Comparison of ENCODE assay signal across 1 cellular context in the genomic region with DNA sequence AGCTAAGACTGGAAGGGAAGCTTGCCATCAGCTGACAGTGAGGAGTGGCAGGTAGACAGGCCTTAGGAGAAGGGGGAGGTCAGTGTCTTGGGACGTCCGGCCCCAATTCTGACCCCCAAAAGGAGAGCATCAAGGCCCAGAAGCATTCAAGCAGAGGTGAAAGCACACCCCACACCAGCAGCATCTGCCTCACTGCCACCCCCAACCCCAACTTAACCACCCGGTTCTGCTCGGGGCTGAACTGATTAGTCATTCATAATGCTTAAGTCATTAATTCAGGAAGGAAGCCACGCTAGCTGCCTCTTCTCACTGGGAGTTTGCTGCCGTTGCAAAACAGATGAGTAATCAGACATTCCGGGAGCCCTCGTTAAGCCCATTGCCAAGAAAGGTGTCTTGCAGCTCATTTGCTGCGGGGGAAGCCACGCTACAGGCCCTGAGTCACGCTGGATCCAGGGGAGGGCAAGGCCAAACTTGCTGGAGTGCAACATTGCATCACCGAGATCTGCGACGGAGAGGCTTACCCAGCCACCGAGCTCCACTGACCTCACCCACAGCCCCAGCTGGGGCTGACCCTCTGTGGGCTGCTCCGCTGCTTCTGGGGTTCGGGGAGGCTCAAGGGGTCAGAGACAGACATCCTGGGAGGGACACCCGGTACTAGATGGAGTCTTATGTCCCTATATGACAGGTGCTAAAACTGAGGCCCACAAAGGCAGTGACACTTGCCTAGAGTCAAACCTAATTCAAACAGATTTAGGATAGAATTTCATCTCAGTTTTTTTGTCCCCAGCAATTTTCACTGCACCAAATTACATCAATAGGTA.
TF ChIP-seq lines count a peak whose summit lies in the region.

No MANE protein-coding gene starts in this region.

TF ChIP-seq in HepG2, 621 proteins besides CTCF, POLR2A, EP300 and RAD21 (continued from another document):
- TF ChIP-seq, protein P1, sequence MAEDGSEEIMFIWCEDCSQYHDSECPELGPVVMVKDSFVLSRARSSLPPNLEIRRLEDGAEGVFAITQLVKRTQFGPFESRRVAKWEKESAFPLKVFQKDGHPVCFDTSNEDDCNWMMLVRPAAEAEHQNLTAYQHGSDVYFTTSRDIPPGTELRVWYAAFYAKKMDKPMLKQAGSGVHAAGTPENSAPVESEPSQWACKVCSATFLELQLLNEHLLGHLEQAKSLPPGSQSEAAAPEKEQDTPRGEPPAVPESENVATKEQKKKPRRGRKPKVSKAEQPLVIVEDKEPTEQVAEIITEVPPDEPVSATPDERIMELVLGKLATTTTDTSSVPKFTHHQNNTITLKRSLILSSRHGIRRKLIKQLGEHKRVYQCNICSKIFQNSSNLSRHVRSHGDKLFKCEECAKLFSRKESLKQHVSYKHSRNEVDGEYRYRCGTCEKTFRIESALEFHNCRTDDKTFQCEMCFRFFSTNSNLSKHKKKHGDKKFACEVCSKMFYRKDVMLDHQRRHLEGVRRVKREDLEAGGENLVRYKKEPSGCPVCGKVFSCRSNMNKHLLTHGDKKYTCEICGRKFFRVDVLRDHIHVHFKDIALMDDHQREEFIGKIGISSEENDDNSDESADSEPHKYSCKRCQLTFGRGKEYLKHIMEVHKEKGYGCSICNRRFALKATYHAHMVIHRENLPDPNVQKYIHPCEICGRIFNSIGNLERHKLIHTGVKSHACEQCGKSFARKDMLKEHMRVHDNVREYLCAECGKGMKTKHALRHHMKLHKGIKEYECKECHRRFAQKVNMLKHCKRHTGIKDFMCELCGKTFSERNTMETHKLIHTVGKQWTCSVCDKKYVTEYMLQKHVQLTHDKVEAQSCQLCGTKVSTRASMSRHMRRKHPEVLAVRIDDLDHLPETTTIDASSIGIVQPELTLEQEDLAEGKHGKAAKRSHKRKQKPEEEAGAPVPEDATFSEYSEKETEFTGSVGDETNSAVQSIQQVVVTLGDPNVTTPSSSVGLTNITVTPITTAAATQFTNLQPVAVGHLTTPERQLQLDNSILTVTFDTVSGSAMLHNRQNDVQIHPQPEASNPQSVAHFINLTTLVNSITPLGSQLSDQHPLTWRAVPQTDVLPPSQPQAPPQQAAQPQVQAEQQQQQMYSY (CRISPR knock-in tag; IDR thresholded peaks at IDR 0.05): no peak
- TF ChIP-seq ZMYM4 (CRISPR knock-in tag; IDR thresholded peaks at IDR 0.05) (peak; percentile 45; the same call in 1 of the 2 replicates), HOXA5 (CRISPR knock-in tag; IDR thresholded peaks at IDR 0.05) (no peak), KAT2B (IDR thresholded peaks at IDR 0.05; ENCODE audit: borderline replicate concordance, low read depth, low read length) (no peak), FOXA1 (IDR thresholded peaks at IDR 0.05) (no peak), FOXA1 (CRISPR knock-in tag; IDR thresholded peaks at IDR 0.05) (0 out of 2 replicates have a peak, but pooled peaks have one; percentile 45), PHF8 (CRISPR knock-in tag; IDR thresholded peaks at IDR 0.05) (no peak), PHF21A (CRISPR knock-in tag; IDR thresholded peaks at IDR 0.05) (no peak), BHLHE40 (IDR thresholded peaks at IDR 0.05; ENCODE audit: low read length) (peak; percentile 39; the same call in 1 of the 2 replicates), NAIF1 (CRISPR knock-in tag; IDR thresholded peaks at IDR 0.05; ENCODE audit: borderline replicate concordance) (no peak), NFIB (CRISPR knock-in tag; IDR thresholded peaks at IDR 0.05; ENCODE audit: borderline replicate concordance) (no peak), ZNF460 (CRISPR knock-in tag; IDR thresholded peaks at IDR 0.05; ENCODE audit: borderline replicate concordance) (no peak), ZKSCAN8 (CRISPR knock-in tag; IDR thresholded peaks at IDR 0.05; ENCODE audit: borderline replicate concordance) (no peak), ZNF7 (CRISPR knock-in tag; IDR thresholded peaks at IDR 0.05) (no peak), NR2F2 (IDR thresholded peaks at IDR 0.05; ENCODE audit: borderline replicate concordance, low read depth) (no peak), KAT7 (CRISPR knock-in tag; IDR thresholded peaks at IDR 0.05; ENCODE audit: borderline replicate concordance) (peak; percentile 62; the same call in 1 of the 2 replicates), FLYWCH1 (CRISPR knock-in tag; IDR thresholded peaks at IDR 0.05) (no peak), MTF1 (CRISPR knock-in tag; IDR thresholded peaks at IDR 0.05) (no peak), TOE1 (CRISPR knock-in tag; IDR thresholded peaks at IDR 0.05) (no peak), SRSF4 (IDR thresholded peaks at IDR 0.05; ENCODE audit: low read depth, low read length, poor library complexity, severe bottlenecking) (no peak), MYC (CRISPR knock-in tag; IDR thresholded peaks at IDR 0.05; ENCODE audit: borderline replicate concordance) (peak; percentile 51; the same call in 1 of the 2 replicates), ZNF205 (CRISPR knock-in tag; IDR thresholded peaks at IDR 0.05) (0 out of 2 replicates have a peak, but pooled peaks have one; percentile 46), SETDB1 (CRISPR knock-in tag; IDR thresholded peaks at IDR 0.05; ENCODE audit: borderline replicate concordance) (no peak), NKX3-1 (CRISPR knock-in tag; IDR thresholded peaks at IDR 0.05) (no peak), GATAD2A (CRISPR knock-in tag; IDR thresholded peaks at IDR 0.05) (peak; percentile 89)
- TF ChIP-seq, protein P2, sequence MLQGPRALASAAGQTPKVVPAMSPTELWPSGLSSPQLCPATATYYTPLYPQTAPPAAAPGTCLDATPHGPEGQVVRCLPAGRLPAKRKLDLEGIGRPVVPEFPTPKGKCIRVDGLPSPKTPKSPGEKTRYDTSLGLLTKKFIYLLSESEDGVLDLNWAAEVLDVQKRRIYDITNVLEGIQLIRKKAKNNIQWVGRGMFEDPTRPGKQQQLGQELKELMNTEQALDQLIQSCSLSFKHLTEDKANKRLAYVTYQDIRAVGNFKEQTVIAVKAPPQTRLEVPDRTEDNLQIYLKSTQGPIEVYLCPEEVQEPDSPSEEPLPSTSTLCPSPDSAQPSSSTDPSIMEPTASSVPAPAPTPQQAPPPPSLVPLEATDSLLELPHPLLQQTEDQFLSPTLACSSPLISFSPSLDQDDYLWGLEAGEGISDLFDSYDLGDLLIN (CRISPR knock-in tag; IDR thresholded peaks at IDR 0.05; ENCODE audit: borderline replicate concordance): no peak
- TF ChIP-seq, protein P3, sequence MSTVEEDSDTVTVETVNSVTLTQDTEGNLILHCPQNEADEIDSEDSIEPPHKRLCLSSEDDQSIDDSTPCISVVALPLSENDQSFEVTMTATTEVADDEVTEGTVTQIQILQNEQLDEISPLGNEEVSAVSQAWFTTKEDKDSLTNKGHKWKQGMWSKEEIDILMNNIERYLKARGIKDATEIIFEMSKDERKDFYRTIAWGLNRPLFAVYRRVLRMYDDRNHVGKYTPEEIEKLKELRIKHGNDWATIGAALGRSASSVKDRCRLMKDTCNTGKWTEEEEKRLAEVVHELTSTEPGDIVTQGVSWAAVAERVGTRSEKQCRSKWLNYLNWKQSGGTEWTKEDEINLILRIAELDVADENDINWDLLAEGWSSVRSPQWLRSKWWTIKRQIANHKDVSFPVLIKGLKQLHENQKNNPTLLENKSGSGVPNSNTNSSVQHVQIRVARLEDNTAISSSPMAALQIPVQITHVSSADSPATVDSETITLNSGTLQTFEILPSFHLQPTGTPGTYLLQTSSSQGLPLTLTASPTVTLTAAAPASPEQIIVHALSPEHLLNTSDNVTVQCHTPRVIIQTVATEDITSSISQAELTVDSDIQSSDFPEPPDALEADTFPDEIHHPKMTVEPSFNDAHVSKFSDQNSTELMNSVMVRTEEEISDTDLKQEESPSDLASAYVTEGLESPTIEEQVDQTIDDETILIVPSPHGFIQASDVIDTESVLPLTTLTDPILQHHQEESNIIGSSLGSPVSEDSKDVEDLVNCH (CRISPR knock-in tag; IDR thresholded peaks at IDR 0.05): no peak
- TF ChIP-seq, protein P4, sequence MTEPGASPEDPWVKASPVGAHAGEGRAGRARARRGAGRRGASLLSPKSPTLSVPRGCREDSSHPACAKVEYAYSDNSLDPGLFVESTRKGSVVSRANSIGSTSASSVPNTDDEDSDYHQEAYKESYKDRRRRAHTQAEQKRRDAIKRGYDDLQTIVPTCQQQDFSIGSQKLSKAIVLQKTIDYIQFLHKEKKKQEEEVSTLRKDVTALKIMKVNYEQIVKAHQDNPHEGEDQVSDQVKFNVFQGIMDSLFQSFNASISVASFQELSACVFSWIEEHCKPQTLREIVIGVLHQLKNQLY (CRISPR knock-in tag; IDR thresholded peaks at IDR 0.05): no peak
- TF ChIP-seq, protein P5, sequence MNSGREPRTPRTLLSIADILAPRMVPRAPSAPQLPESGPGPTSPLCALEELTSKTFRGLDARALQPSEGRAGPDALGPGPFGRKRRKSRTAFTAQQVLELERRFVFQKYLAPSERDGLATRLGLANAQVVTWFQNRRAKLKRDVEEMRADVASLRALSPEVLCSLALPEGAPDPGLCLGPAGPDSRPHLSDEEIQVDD (CRISPR knock-in tag; IDR thresholded peaks at IDR 0.05; ENCODE audit: borderline replicate concordance): no peak
- TF ChIP-seq, protein P6, sequence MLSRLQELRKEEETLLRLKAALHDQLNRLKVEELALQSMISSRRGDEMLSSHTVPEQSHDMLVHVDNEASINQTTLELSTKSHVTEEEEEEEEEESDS (CRISPR knock-in tag; IDR thresholded peaks at IDR 0.05; ENCODE audit: borderline replicate concordance): no peak
